21 cellular contexts compared by ENCODE assay signal in the genomic region with DNA sequence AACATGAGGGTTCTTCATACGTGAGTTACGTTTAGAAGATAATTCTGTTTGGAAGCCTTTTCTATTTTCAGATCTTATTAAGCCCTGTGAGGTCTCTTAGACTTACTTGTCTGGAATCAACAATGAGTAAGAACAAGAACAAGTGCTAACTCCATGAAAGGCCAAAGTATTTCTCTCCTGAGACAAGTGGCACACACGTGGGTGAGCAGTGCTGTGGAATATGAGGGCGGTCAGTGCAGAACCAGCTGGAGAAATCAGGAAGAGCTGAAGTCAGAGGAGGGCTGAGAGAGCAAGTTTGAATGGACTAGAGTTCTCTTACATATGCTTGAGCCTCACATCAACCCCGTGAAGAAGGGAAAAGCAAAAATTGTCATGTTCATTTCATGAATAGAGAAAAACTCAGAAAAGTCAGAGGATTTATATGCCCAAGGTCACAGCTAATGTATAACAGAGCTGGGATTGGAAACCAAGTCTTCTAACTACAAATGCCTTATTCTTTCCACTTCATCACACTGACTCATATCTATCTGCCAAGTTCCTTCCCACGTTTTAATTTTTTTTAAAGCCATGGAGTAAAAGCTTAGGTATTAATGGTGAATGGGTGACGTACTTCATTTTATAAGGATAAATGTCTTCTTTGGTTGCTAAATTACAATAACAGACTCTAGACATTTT.
A peak's percentile ranks its signal among the peaks of the same experiment; 100 is the strongest.
DNase-seq lines count a peak whose midpoint lies in the region; ATAC-seq and TF ChIP-seq lines count a peak whose summit lies in the region.
"Had no signal": no experiment of that assay in that cellular context is flagged by ENCODE, and none has a peak within 500 bp of the region (broad histone marks: within the 10 kb centered on the region; RNA-seq: fewer than 3 reads in every experiment).

No MANE protein-coding gene starts in this region.

- TF ChIP-seq POLR2A in esophagus squamous epithelium (IDR thresholded peaks at IDR 0.05), result no peak

- no peak for TF ChIP-seq CTCF in esophagus squamous epithelium (IDR thresholded peaks at IDR 0.05)

- no peaks in the 10 kb centered on the region for H3K27me3 ChIP-seq in esophagus squamous epithelium
- H3K27me3 ChIP-seq: SJSA1 had no signal

- H3K36me3 ChIP-seq in esophagus squamous epithelium, result no peaks in the 10 kb centered on the region
- H3K36me3 ChIP-seq: SJSA1 had no signal

- H3K4me3 ChIP-seq in esophagus squamous epithelium, result no peak overlapping the region
- H3K4me3 ChIP-seq: SJSA1 had no signal

- H3K4me1 ChIP-seq in esophagus squamous epithelium, result no peaks in the 10 kb centered on the region
- H3K4me1 ChIP-seq: SJSA1 had no signal

- intact Hi-C loops in left ventricle myocardium superior (cut with micrococcal nuclease) (no loop called here), Right ventricle myocardium superior (cut with DNase I) (no loop called here), esophagus squamous epithelium (cut with DNase I) (no loop called here)

- no peak overlapping the region for H3K27ac ChIP-seq in esophagus squamous epithelium
- H3K27ac ChIP-seq: C4-2B, SJSA1 had no signal

- 66 to 70% methylated on average over 7 of the region's 7 CpGs for WGBS in esophagus squamous epithelium, 2 donors

- no peaks in the 10 kb centered on the region for H3K9me3 ChIP-seq in esophagus squamous epithelium
- H3K9me3 ChIP-seq: SJSA1 had no signal

- DNase-seq in left ventricle myocardium superior, result no peak
- DNase-seq in Right ventricle myocardium superior, result no peak
- DNase-seq in kidney glomerular epithelial cell (lab: John Stamatoyannopoulos, UW), result peak; percentile 16
- DNase-seq in renal cortical epithelial cell (ENCODE audit: low read depth), result peak; percentile 31
- no peak for DNase-seq in DMS79 (lab: John Stamatoyannopoulos, UW)
- DNase-seq in esophagus squamous epithelium (lab: John Stamatoyannopoulos, UW), result no peak
- DNase-seq: AML-193; CD8-positive, alpha-beta memory T cell; GDM1; Karpas-422; MV-4-11; NCI-H1105 treated with DMSO at 0.1 percent for 48 hours; NCI-H2029 treated with DMSO at 0.1 percent for 48 hours; NCI-H345; NCI-H524; NCI-H774; NK-92 treated with Interleukin-12 subunit alpha and Interleukin-12 subunit beta, amount 100 ng/mL, for 24 hours had no signal

- ATAC-seq in left ventricle myocardium superior (peak; percentile 23), Right ventricle myocardium superior (ENCODE audit: poor library complexity) (no peak), GM18907 (IDR thresholded peaks at IDR 0.05; ENCODE audit: unreplicated experiment) (no peak)
- ATAC-seq: HCT116 had no signal

Comparison
In these comparisons a context has a peak if more than half of its experiments do, and no peak if none do; other contexts are left out.
1. DNase-seq: peak in kidney glomerular epithelial cell (single experiment) and renal cortical epithelial cell (single experiment); none in left ventricle myocardium superior (single experiment), Right ventricle myocardium superior (single experiment), DMS79 (single experiment) and esophagus squamous epithelium (single experiment).